ENCODE assay signal across 8 cellular contexts in the genomic region with DNA sequence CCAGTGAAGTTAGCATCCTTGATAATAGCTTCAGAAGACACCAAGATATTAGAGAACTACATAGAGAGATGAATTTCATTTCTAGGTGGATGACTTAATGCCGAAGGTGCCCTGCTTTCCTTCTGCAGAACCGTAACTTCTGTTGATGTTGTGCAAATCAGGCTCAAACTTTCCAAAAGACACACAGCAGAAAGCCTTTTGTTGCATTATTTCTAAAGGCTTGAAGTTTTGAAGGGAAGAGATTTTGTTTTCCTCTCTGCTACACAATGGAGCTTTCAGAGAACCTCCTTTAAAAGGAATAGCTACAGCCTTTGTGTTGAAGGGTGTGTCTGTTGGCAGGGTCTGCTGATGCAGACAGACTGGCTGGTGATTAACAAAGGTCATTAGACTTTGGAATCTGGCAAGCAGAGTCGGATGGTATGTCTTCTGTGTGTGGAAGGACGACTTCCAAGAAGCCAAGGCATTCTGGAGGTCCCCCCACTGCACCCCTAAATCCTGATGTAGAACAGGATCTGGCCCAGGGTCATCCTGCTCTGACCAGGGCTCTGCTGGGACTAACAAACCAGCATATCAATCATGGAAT. TPM values are rescaled to one million over a fixed set of nuclear protein-coding genes. Genes with fewer than 3 reads are reported as not detected.
DNase-seq lines count a peak whose midpoint lies in the region; ATAC-seq, FAIRE-seq and TF ChIP-seq lines count a peak whose summit lies in the region.

No MANE protein-coding gene starts in this region.

- ATAC-seq in GM19467 (IDR thresholded peaks at IDR 0.05; ENCODE audit: unreplicated experiment), result no peak

- H3K27me3 ChIP-seq in skeletal muscle satellite cell (ENCODE audit: control insufficient read depth, insufficient read depth, low read length), result no peaks in the 10 kb centered on the region

- peak overlapping the region; percentile 39 for H3K4me2 ChIP-seq in skeletal muscle satellite cell (ENCODE audit: low read length)

- DNase-seq in hippocampal formation (lab: John Stamatoyannopoulos, UW), result peak; percentile 59 to 76
- no peak for DNase-seq in OCI-M1 (lab: John Stamatoyannopoulos, UW)
- DNase-seq in GM19239 (ENCODE audit: insufficient read length, low spot score), result no peak
- no peak for DNase-seq in GDM1 (lab: John Stamatoyannopoulos, UW)

- CTCF ChIA-PET in HEK293 (lab: Yijun Ruan, JAX), result interaction anchor here (0.5 to 1.2 kb wide), 3 partner anchors 57 to 1075 kb away, joined by 3 to 5 read pairs (median 5); no protein-coding TSS in a partner anchor

- TF ChIP-seq CTCF in HEK293 (tag by site-specific recombination; IDR thresholded peaks at IDR 0.05), result no peak

- 47 to 58% (median 49%) methylated on average over 4 of the region's 4 CpGs for WGBS in adipose tissue, 3 donors

- H3K4me1 ChIP-seq in HEK293 (ENCODE audit: control insufficient read depth, insufficient read depth, low read length), result peaks cover 4% of the 10 kb centered on the region
- H3K4me1 ChIP-seq in skeletal muscle satellite cell (ENCODE audit: control insufficient read depth, insufficient read depth, low read length), result peaks cover 35% of the 10 kb centered on the region

- H3K27ac ChIP-seq in HEK293 (ENCODE audit: extremely low read depth, low read depth, low read length), result peak overlapping the region; percentile 93
- peak overlapping the region; percentile 4 for H3K27ac ChIP-seq in adipose tissue (ENCODE audit: low read depth, low read length)

- H3K4me3 ChIP-seq in HEK293 (ENCODE audit: low read depth, low read length), result peak overlapping the region; percentile 6
- no peak overlapping the region for H3K4me3 ChIP-seq in skeletal muscle satellite cell (ENCODE audit: low read length)

- POLR2A ChIA-PET in HEK293 (lab: Yijun Ruan, JAX), result interaction anchor here (1.2 to 2.4 kb wide), 3 partner anchors 13 to 58 kb away, joined by 3 to 45 read pairs (median 7); partner anchors contain the start of gene ZNF462

- no peaks in the 10 kb centered on the region for H3K9me3 ChIP-seq in HEK293 (ENCODE audit: control insufficient read depth, insufficient read depth, low read depth, low read length)
- H3K9me3 ChIP-seq in skeletal muscle satellite cell (replicated peaks; ENCODE audit: low read length), result no peaks in the 10 kb centered on the region

- H3K9ac ChIP-seq in skeletal muscle satellite cell (ENCODE audit: low read depth, low read length), result no peak overlapping the region

- FAIRE-seq in GM19239 (lab: Jason Lieb, UNC), result no peak

- H3K36me3 ChIP-seq in HEK293 (ENCODE audit: control insufficient read depth in 2 of 2, insufficient read depth in 1 of 2, low read length in 2 of 2) (peaks cover 3 to 27% of the 10 kb centered on the region in 2 experiments; a peak in 1 of 3 replicates), skeletal muscle satellite cell (ENCODE audit: insufficient read depth, low read length) (peaks cover 20% of the 10 kb centered on the region)

TF ChIP-seq in HEK293, 187 proteins besides CTCF, POLR2A, EP300 and RAD21:
- TF ChIP-seq ZNF670 (tag by site-specific recombination; IDR thresholded peaks at IDR 0.05; ENCODE audit: low read depth), result no peak
- no peak for TF ChIP-seq REPIN1 (tag by site-specific recombination; IDR thresholded peaks at IDR 0.05; ENCODE audit: low read depth)
- TF ChIP-seq, protein P1, sequence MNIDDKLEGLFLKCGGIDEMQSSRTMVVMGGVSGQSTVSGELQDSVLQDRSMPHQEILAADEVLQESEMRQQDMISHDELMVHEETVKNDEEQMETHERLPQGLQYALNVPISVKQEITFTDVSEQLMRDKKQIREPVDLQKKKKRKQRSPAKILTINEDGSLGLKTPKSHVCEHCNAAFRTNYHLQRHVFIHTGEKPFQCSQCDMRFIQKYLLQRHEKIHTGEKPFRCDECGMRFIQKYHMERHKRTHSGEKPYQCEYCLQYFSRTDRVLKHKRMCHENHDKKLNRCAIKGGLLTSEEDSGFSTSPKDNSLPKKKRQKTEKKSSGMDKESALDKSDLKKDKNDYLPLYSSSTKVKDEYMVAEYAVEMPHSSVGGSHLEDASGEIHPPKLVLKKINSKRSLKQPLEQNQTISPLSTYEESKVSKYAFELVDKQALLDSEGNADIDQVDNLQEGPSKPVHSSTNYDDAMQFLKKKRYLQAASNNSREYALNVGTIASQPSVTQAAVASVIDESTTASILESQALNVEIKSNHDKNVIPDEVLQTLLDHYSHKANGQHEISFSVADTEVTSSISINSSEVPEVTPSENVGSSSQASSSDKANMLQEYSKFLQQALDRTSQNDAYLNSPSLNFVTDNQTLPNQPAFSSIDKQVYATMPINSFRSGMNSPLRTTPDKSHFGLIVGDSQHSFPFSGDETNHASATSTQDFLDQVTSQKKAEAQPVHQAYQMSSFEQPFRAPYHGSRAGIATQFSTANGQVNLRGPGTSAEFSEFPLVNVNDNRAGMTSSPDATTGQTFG (tag by site-specific recombination; IDR thresholded peaks at IDR 0.05; ENCODE audit: borderline replicate concordance), result no peak
- TF ChIP-seq ZNF785 (tag by site-specific recombination; IDR thresholded peaks at IDR 0.05), result no peak
- TF ChIP-seq HOXA7 (CRISPR knock-in tag; IDR thresholded peaks at IDR 0.05; ENCODE audit: borderline replicate concordance), result no peak
- TF ChIP-seq IKZF3 (tag by site-specific recombination; IDR thresholded peaks at IDR 0.05), result no peak
- no peak for TF ChIP-seq ZNF768 (tag by site-specific recombination; IDR thresholded peaks at IDR 0.05)
- TF ChIP-seq ZNF18 (tag by site-specific recombination; IDR thresholded peaks at IDR 0.05), result no peak
- TF ChIP-seq ZNF362 (tag by site-specific recombination; IDR thresholded peaks at IDR 0.05), result no peak

RNA-seq across cellular contexts. Expression of gene ZNF462, which starts 57.8 kb away (rescaled TPM):
- polyA plus RNA-seq in adipose tissue, result 1 to 10 TPM in 2 of 3 donors, under 1 TPM in 1; 0.79 to 6.2 (median 3.5) TPM
- total RNA-seq in skeletal muscle satellite cell (2012; rRNA removed), result 12.2 and 13.4 TPM in 2 replicates

Comparison
In these comparisons a context has a peak if more than half of its experiments do, and no peak if none do; other contexts are left out.
1. DNase-seq: peak in hippocampal formation (2 of 2); none in OCI-M1 (single experiment), GM19239 (single experiment) and GDM1 (single experiment).